8 cellular contexts compared by ENCODE assay signal in genomic region chr5:115377468-115378217, GRCh38.
DNase-seq lines count a peak whose midpoint lies in the region; ATAC-seq and TF ChIP-seq lines count a peak whose summit lies in the region.

No MANE protein-coding gene starts in this region.

- WGBS in adrenal gland, 4 donors: 61 to 77% (median 71%) methylated on average over 2 to 4 of the region's 4 CpGs
- 75 to 78% methylated on average over 4 of the region's 4 CpGs for WGBS in thyroid gland, 2 donors

- no peaks in the 10 kb centered on the region for H3K36me3 ChIP-seq in adrenal gland (replicated peaks in 1 of 2)
- no peaks in the 10 kb centered on the region for H3K36me3 ChIP-seq in thyroid gland
- no peaks in the 10 kb centered on the region for H3K36me3 ChIP-seq in SJCRH30

- H3K4me1 ChIP-seq in adrenal gland (replicated peaks in 1 of 2): peaks cover 0 to 6% of the 10 kb centered on the region in 2 donors
- no peaks in the 10 kb centered on the region for H3K4me1 ChIP-seq in thyroid gland
- H3K4me1 ChIP-seq in SJCRH30: peaks cover 11% of the 10 kb centered on the region

- H3K36me3 Mint-ChIP-seq in activated naive CD4-positive, alpha-beta T cell treated with anti-CD3 and anti-CD28 coated beads, Interleukin-2, amount 50 U/mL, for 72 hours: no peaks in the 10 kb centered on the region

- intact Hi-C loops in adrenal gland (cut with DNase I): no loop called here
- intact Hi-C loops in thyroid gland (cut with DNase I): no loop called here

- H3K27me3 ChIP-seq in adrenal gland (no peaks in the 10 kb centered on the region), thyroid gland (no peaks in the 10 kb centered on the region), SJCRH30 (no peaks in the 10 kb centered on the region)

- ATAC-seq in activated naive CD4-positive, alpha-beta T cell treated with anti-CD3 and anti-CD28 coated beads, Interleukin-2, amount 50 U/mL, for 72 hours: peak; percentile 40 to 91
- ATAC-seq in HG03064 (IDR thresholded peaks at IDR 0.05; ENCODE audit: low read depth, unreplicated experiment) (peak; percentile 67), GM18873 (IDR thresholded peaks at IDR 0.05; ENCODE audit: low FRiP score, unreplicated experiment) (no peak)

- TF ChIP-seq CTCF in adrenal gland (IDR thresholded peaks at IDR 0.05) (peak in 5 of 6 experiments; percentile 19 to 41 (median 29)), thyroid gland (IDR thresholded peaks at IDR 0.05) (no peak)

- H3K9me3 ChIP-seq in adrenal gland (replicated peaks in 1 of 3) (no peaks in the 10 kb centered on the region), thyroid gland (no peaks in the 10 kb centered on the region), SJCRH30 (replicated peaks) (no peaks in the 10 kb centered on the region)

- H3K27ac ChIP-seq in adrenal gland: no peak overlapping the region
- no peak overlapping the region for H3K27ac ChIP-seq in thyroid gland
- no peak overlapping the region for H3K27ac ChIP-seq in SJCRH30

- TF ChIP-seq POLR2A in adrenal gland (IDR thresholded peaks at IDR 0.05) (no peak), thyroid gland (IDR thresholded peaks at IDR 0.05) (no peak)

- DNase-seq in activated naive CD4-positive, alpha-beta T cell treated with anti-CD3 and anti-CD28 coated beads, Interleukin-2, amount 50 U/mL, for 72 hours (ENCODE audit: low spot score in 2 of 2): no peak
- no peak for DNase-seq in activated naive CD4-positive, alpha-beta T cell (lab: John Stamatoyannopoulos, UW)
- DNase-seq in adrenal gland (no peak), left kidney (ENCODE audit: low read depth, low spot score) (peak; percentile 47), thyroid gland (no peak), SJCRH30 (no peak)

- H3K4me3 ChIP-seq in adrenal gland (no peak overlapping the region), thyroid gland (replicated peaks in 1 of 3) (no peak overlapping the region), SJCRH30 (no peak overlapping the region)

- H3K9me3 Mint-ChIP-seq in activated naive CD4-positive, alpha-beta T cell treated with anti-CD3 and anti-CD28 coated beads, Interleukin-2, amount 50 U/mL, for 72 hours: no peaks in the 10 kb centered on the region

- no peak overlapping the region for H3K27ac Mint-ChIP-seq in activated naive CD4-positive, alpha-beta T cell treated with anti-CD3 and anti-CD28 coated beads, Interleukin-2, amount 50 U/mL, for 72 hours

Comparison
In these comparisons a context has a peak if more than half of its experiments do, and no peak if none do; other contexts are left out.
1. CTCF ChIP-seq: peak in adrenal gland (5 of 6); none in thyroid gland (0 of 6).